8 cellular contexts compared by ENCODE assay signal in the genomic region with DNA sequence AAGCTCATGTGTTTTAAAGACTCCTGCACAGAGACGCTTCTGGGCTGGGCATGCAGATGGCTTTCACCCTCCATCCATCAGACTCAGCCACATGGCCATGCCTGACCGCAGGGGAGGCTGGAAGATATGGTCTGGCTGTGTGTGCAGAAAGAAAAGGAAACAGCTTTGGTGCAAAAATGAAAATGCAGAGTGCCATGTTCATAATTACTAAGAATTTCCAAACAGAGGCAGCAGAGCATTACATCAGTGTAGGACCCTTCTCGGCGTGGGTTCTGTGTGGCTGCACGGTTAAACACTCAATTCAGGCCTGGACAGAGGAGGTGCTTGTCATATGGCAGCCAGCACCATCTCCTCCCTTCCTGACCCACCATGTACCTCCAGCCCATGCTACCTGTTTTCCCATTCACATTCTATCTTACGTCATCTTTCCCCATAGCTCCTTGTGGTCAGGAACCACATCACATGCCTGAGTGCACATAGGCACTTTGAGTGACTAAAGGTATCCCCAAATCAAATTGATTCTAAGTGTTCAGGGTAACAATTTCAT.
DNase-seq lines count a peak whose midpoint lies in the region; ATAC-seq and TF ChIP-seq lines count a peak whose summit lies in the region.

No MANE protein-coding gene starts in this region.

- no peak overlapping the region for H3K9ac ChIP-seq in colonic mucosa (ENCODE audit: low read depth in 2 of 2, low read length in 2 of 2)

- H3K27me3 Mint-ChIP-seq in activated B cell treated with CpG ODN at 0.5 μM for 24 hours = peaks cover 70% of the 10 kb centered on the region

- no peak for TF ChIP-seq CTCF in activated B cell treated with CpG ODN at 0.5 μM for 24 hours (IDR thresholded peaks at IDR 0.05)
- no peak for TF ChIP-seq CTCF in RWPE1 (conservative IDR thresholded peaks at IDR 0.05; ENCODE audit: low read depth)
- TF ChIP-seq CTCF in colonic mucosa (IDR thresholded peaks at IDR 0.05) = no peak

- peak; percentile 37 to 39 for ATAC-seq in activated CD4-positive, CD25-positive, alpha-beta regulatory T cell treated with anti-CD3 and anti-CD28 coated beads, Interleukin-2, amount 50 U/mL, for 24 hours
- ATAC-seq in HG03039 (IDR thresholded peaks at IDR 0.05; ENCODE audit: unreplicated experiment) = peak; percentile 42
- no peak for ATAC-seq in activated B cell treated with CpG ODN at 0.5 μM for 24 hours (ENCODE audit: low read depth)

- no peaks in the 10 kb centered on the region for H3K36me3 ChIP-seq in colonic mucosa

- CTCF ChIA-PET in activated B cell treated with CpG ODN at 0.5 μM for 24 hours (lab: Charles Lee) (no interaction called here), RWPE1 (lab: Yijun Ruan, JAX) (interaction anchor here (0.6 to 0.7 kb wide), 3 partner anchors 254 to 423 kb away, joined by 3 read pairs; no protein-coding TSS in a partner anchor)

- no peaks in the 10 kb centered on the region for H3K9me3 ChIP-seq in colonic mucosa

- peaks cover 17% of the 10 kb centered on the region for H3K4me1 ChIP-seq in colonic mucosa

- intact Hi-C loops in activated B cell treated with CpG ODN at 0.5 μM for 24 hours (cut with micrococcal nuclease) = no loop called here
- intact Hi-C loops in colonic mucosa (cut with DNase I) = no loop called here

- H3K27ac Mint-ChIP-seq in activated B cell treated with CpG ODN at 0.5 μM for 24 hours = no peak overlapping the region

- no peak overlapping the region for H3K27ac ChIP-seq in RWPE1
- H3K27ac ChIP-seq in colonic mucosa = no peak overlapping the region

- H3K36me3 Mint-ChIP-seq in activated B cell treated with CpG ODN at 0.5 μM for 24 hours (ENCODE audit: low read depth) = no peaks in the 10 kb centered on the region

- no peak for DNase-seq in activated CD4-positive, CD25-positive, alpha-beta regulatory T cell (lab: John Stamatoyannopoulos, UW)
- no peak for DNase-seq in activated B cell treated with CpG ODN at 0.5 μM for 24 hours
- peak; percentile 44 for DNase-seq in stimulated activated CD4-positive, alpha-beta T cell treated with anti-CD3 and anti-CD28 coated beads, Interleukin-4, amount 100 ng/mL, for 24 hours
- DNase-seq in RWPE1 (ENCODE audit: low spot score) = no peak
- DNase-seq in colonic mucosa = no peak
- DNase-seq in HUDEP-2 (lab: John Stamatoyannopoulos, UW; ENCODE audit: unreplicated experiment in 76 of 76) = no peak

- peaks cover 46% of the 10 kb centered on the region for H3K4me1 Mint-ChIP-seq in activated B cell treated with CpG ODN at 0.5 μM for 24 hours

- H3K4me3 ChIP-seq in colonic mucosa = no peak overlapping the region

- H3K4me3 Mint-ChIP-seq in activated B cell treated with CpG ODN at 0.5 μM for 24 hours = peak overlapping the region; percentile 21

- POLR2A ChIA-PET in activated B cell treated with CpG ODN at 0.5 μM for 24 hours (lab: Charles Lee) (no interaction called here), RWPE1 (lab: Yijun Ruan, JAX; ENCODE audit: low non-redundant PET) (no interaction called here)

- H3K27me3 ChIP-seq in colonic mucosa = no peaks in the 10 kb centered on the region

- no peaks in the 10 kb centered on the region for H3K9me3 Mint-ChIP-seq in activated B cell treated with CpG ODN at 0.5 μM for 24 hours
